ENCODE assay signal across 15 cellular contexts in the genomic region with DNA sequence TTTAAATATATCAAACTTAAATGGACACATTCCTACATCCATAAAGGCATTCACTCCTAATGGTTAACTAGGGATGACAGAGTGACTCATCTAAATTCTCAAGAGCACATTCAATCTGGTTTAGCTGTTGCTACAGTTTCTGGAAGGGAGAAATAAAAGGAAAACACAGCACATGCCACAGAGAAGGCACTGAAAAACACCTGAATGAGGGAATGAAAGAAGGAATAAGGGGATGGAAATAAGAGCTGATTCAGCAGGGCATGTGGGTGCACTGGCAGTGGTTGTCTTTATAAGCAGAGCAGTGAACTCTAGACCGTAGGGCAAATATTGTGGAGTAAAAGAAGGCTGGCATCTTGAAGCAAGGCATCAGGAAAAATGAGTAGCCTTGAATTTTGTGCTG.
DNase-seq lines count a peak whose midpoint lies in the region; ATAC-seq and TF ChIP-seq lines count a peak whose summit lies in the region.
"Had no signal": no experiment of that assay in that cellular context is flagged by ENCODE, and none has a peak within 500 bp of the region (broad histone marks: within the 10 kb centered on the region; RNA-seq: fewer than 3 reads in every experiment).

No MANE protein-coding gene starts in this region.

- no peak overlapping the region for H3K4me3 ChIP-seq in fibroblast of mammary gland (ENCODE audit: control insufficient read depth, low read depth, low read length)
- H3K4me3 ChIP-seq in CD8-positive, alpha-beta T cell (ENCODE audit: low read depth, low read length), result no peak overlapping the region
- H3K4me3 ChIP-seq: cardiac muscle cell, skin epidermis, upper lobe of right lung had no signal

- peaks cover 31% of the 10 kb centered on the region for H3K4me1 Mint-ChIP-seq in osteocyte (ENCODE audit: unreplicated experiment)
- no peaks in the 10 kb centered on the region for H3K4me1 Mint-ChIP-seq in CD8-positive, alpha-beta T cell (ENCODE audit: low read depth)

- H3K9me3 Mint-ChIP-seq in osteocyte (ENCODE audit: unreplicated experiment), result no peaks in the 10 kb centered on the region
- peaks cover 15% of the 10 kb centered on the region for H3K9me3 Mint-ChIP-seq in CD8-positive, alpha-beta T cell

- no peaks in the 10 kb centered on the region for H3K4me1 ChIP-seq in CD8-positive, alpha-beta T cell (ENCODE audit: insufficient read depth, low read length)
- H3K4me1 ChIP-seq: upper lobe of right lung had no signal

- no peak overlapping the region for H3K27ac ChIP-seq in RWPE1
- no peak overlapping the region for H3K27ac ChIP-seq in CD8-positive, alpha-beta T cell (ENCODE audit: low read depth, low read length)
- H3K27ac ChIP-seq: cardiac muscle cell, skin epidermis, upper lobe of right lung had no signal

- CTCF ChIA-PET in RWPE1 (lab: Yijun Ruan, JAX), result no interaction called here
- CTCF ChIA-PET in CD8-positive, alpha-beta T cell (lab: Charles Lee), result no interaction called here

- intact Hi-C loops in CD8-positive, alpha-beta T cell (cut with DNase I, micrococcal nuclease), result no loop called here

- no peaks in the 10 kb centered on the region for H3K27me3 ChIP-seq in CD8-positive, alpha-beta T cell (ENCODE audit: insufficient read depth, low read length)
- H3K27me3 ChIP-seq: cardiac muscle cell, upper lobe of right lung had no signal

- no peak for ATAC-seq in GM21367 (IDR thresholded peaks at IDR 0.05; ENCODE audit: unreplicated experiment)
- no peak for ATAC-seq in CD8-positive, alpha-beta T cell
- ATAC-seq: activated T-cell treated with anti-CD3 and anti-CD28 coated beads, Interleukin-2, amount 50 U/mL, for 4 hours; Right ventricle myocardium inferior; upper lobe of right lung had no signal

- POLR2A ChIA-PET in RWPE1 (lab: Yijun Ruan, JAX; ENCODE audit: low non-redundant PET), result no interaction called here
- POLR2A ChIA-PET in CD8-positive, alpha-beta T cell (lab: Charles Lee), result no interaction called here

- H3K4me3 Mint-ChIP-seq in osteocyte (ENCODE audit: unreplicated experiment), result no peak overlapping the region
- no peak overlapping the region for H3K4me3 Mint-ChIP-seq in CD8-positive, alpha-beta T cell
- H3K4me3 Mint-ChIP-seq: activated T-cell treated with anti-CD3 and anti-CD28 coated beads, Interleukin-2, amount 50 U/mL, for 4 hours had no signal

- no peak for TF ChIP-seq CTCF in RWPE1 (conservative IDR thresholded peaks at IDR 0.05; ENCODE audit: low read depth)
- TF ChIP-seq CTCF in fibroblast of mammary gland (conservative IDR thresholded peaks at IDR 0.05; ENCODE audit: control insufficient read depth, insufficient read depth, low read depth, low read length), result no peak
- no peak for TF ChIP-seq CTCF in osteocyte (IDR thresholded peaks at IDR 0.05)
- TF ChIP-seq CTCF in CD8-positive, alpha-beta T cell (IDR thresholded peaks at IDR 0.05), result no peak

- H3K27ac Mint-ChIP-seq in osteocyte (ENCODE audit: unreplicated experiment), result peak overlapping the region; percentile 87
- no peak overlapping the region for H3K27ac Mint-ChIP-seq in CD8-positive, alpha-beta T cell

- H3K36me3 ChIP-seq in CD8-positive, alpha-beta T cell (ENCODE audit: insufficient read depth, low read length), result peaks cover 7% of the 10 kb centered on the region
- H3K36me3 ChIP-seq: cardiac muscle cell, upper lobe of right lung had no signal

- H3K9me3 ChIP-seq in CD8-positive, alpha-beta T cell (ENCODE audit: low read length), result no peaks in the 10 kb centered on the region
- H3K9me3 ChIP-seq: upper lobe of right lung had no signal

- no peaks in the 10 kb centered on the region for H3K27me3 Mint-ChIP-seq in osteocyte (ENCODE audit: unreplicated experiment)
- no peaks in the 10 kb centered on the region for H3K27me3 Mint-ChIP-seq in CD8-positive, alpha-beta T cell (ENCODE audit: low read depth)

- peak; percentile 53 for DNase-seq in GM03348 (ENCODE audit: low spot score)
- DNase-seq in RWPE1 (ENCODE audit: low spot score), result peak; percentile 13
- peak; percentile 56 for DNase-seq in fibroblast of mammary gland (ENCODE audit: low read depth)
- DNase-seq in osteocyte (ENCODE audit: extremely low spot score, unreplicated experiment), result no peak
- no peak for DNase-seq in CD8-positive, alpha-beta T cell
- no peak for DNase-seq in DMS 273 (lab: John Stamatoyannopoulos, UW; ENCODE audit: unreplicated experiment)
- DNase-seq in NCI-H526 (lab: John Stamatoyannopoulos, UW), result no peak
- DNase-seq: activated CD4-positive, CD25-positive, alpha-beta regulatory T cell; activated T-cell treated with anti-CD3 and anti-CD28 coated beads, Interleukin-2, amount 50 U/mL, for 4 hours; DMS153; upper lobe of right lung had no signal

- peaks cover 5% of the 10 kb centered on the region for H3K36me3 Mint-ChIP-seq in osteocyte (ENCODE audit: unreplicated experiment)
- peaks cover 60% of the 10 kb centered on the region for H3K36me3 Mint-ChIP-seq in CD8-positive, alpha-beta T cell

Comparison
In these comparisons a context has a peak if more than half of its experiments do, and no peak if none do; other contexts are left out.
1. DNase-seq: peak in GM03348 (single experiment), RWPE1 (single experiment) and fibroblast of mammary gland (single experiment); none in osteocyte (single experiment), CD8-positive, alpha-beta T cell (0 of 7), DMS 273 (single experiment) and NCI-H526 (0 of 2).